In the genomic region with DNA sequence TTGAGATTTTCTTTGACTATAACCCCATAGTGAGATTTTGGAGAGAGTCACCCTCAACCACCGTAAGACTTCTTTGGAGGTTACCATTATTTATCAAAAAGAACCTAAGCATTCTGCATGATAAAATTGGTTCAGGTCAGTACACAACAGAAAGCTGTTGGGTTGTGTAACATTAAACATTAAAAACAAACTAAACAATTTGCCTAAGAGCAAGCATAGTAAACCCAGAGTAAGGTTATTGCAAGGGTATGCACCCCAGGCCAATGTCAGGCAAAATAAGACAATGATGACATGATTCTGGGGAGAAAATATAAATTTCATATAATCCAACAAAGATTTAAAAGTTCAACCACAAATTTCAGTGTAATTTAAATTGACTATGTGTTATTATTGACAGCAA, we compare ENCODE assay signal across 28 cellular contexts.
"Had no signal": no experiment of that assay in that cellular context is flagged by ENCODE, and none has a peak within 500 bp of the region (broad histone marks: within the 10 kb centered on the region; RNA-seq: fewer than 3 reads in every experiment).

No MANE protein-coding gene starts in this region.

- H3K4me1 ChIP-seq: colonic mucosa, esophagus muscularis mucosa, esophagus squamous epithelium, foreskin keratinocyte, gastrocnemius medialis, gastroesophageal sphincter, heart left ventricle, heart right ventricle had no signal

- H3K27ac ChIP-seq: colonic mucosa, coronary artery, dorsolateral prefrontal cortex, epithelial cell of prostate, esophagus muscularis mucosa, esophagus squamous epithelium, foreskin keratinocyte, gastrocnemius medialis, gastroesophageal sphincter, heart left ventricle, heart right ventricle had no signal

- H3K9me3 ChIP-seq: colonic mucosa, esophagus muscularis mucosa, esophagus squamous epithelium, gastrocnemius medialis, gastroesophageal sphincter, heart left ventricle, heart right ventricle had no signal

- FAIRE-seq: colon, endometrium, endothelial cell of umbilical vein, frontal cortex had no signal

- DNase-seq: colonic mucosa; cortex of kidney; dermis blood vessel endothelial cell; dorsolateral prefrontal cortex; effector CD4-positive, alpha-beta T cell; effector CD8-positive, alpha-beta T cell; effector memory CD4-positive, alpha-beta T cell; effector memory CD8-positive, alpha-beta T cell; endodermal cell; erythroblast; esophagus squamous epithelium; foreskin fibroblast; foreskin keratinocyte; foreskin melanocyte; gastrocnemius medialis; glutamatergic neuron; head of caudate nucleus; heart left ventricle; heart right ventricle had no signal

- H3K4me3 ChIP-seq: colonic mucosa, coronary artery, dorsolateral prefrontal cortex, esophagus muscularis mucosa, esophagus squamous epithelium, gastrocnemius medialis, gastroesophageal sphincter, heart left ventricle, heart right ventricle had no signal

- H3K36me3 ChIP-seq: colonic mucosa, esophagus muscularis mucosa, esophagus squamous epithelium, gastrocnemius medialis, gastroesophageal sphincter, heart left ventricle, heart right ventricle had no signal

- ATAC-seq: effector memory CD8-positive, alpha-beta T cell; esophagus mucosa; foreskin keratinocyte; gastrocnemius medialis; gastroesophageal sphincter; heart left ventricle; heart right ventricle had no signal

- H3K27me3 ChIP-seq: colonic mucosa, esophagus muscularis mucosa, esophagus squamous epithelium, foreskin keratinocyte, gastrocnemius medialis, gastroesophageal sphincter, heart left ventricle, heart right ventricle had no signal
